ENCODE assay signal across 12 cellular contexts in genomic region chr4:87506974-87507701, GRCh38. TPM values are rescaled to one million over a fixed set of nuclear protein-coding genes. Genes with fewer than 3 reads are reported as not detected.
DNase-seq lines count a peak whose midpoint lies in the region; ATAC-seq and TF ChIP-seq lines count a peak whose summit lies in the region.
"Had no signal": no experiment of that assay in that cellular context is flagged by ENCODE, and none has a peak within 500 bp of the region (broad histone marks: within the 10 kb centered on the region; RNA-seq: fewer than 3 reads in every experiment).

No MANE protein-coding gene starts in this region.

- no peak overlapping the region for H3K4me3 ChIP-seq in astrocyte of the cerebellum (ENCODE audit: low read depth, low read length)
- no peak overlapping the region for H3K4me3 ChIP-seq in skeletal muscle cell (ENCODE audit: low read depth, low read length)

- TF ChIP-seq CTCF in astrocyte of the cerebellum (IDR thresholded peaks at IDR 0.05; ENCODE audit: low read depth, low read length, missing control alignments) = no peak
- TF ChIP-seq CTCF in foreskin keratinocyte (conservative IDR thresholded peaks at IDR 0.05) = no peak

- H3K27me3 ChIP-seq in foreskin keratinocyte = no peaks in the 10 kb centered on the region

- DNase-seq in EL (peak; percentile 85), astrocyte of the cerebellum (ENCODE audit: low read depth) (peak; percentile 81), foreskin keratinocyte (peak; percentile 56 to 83), skeletal muscle cell (ENCODE audit: low read depth) (peak; percentile 52), kidney glomerular epithelial cell (lab: John Stamatoyannopoulos, UW) (no peak)
- DNase-seq: activated CD4-positive, alpha-beta T cell treated with anti-CD3 and anti-CD28 coated beads, Interleukin-2, amount 10 ng/mL, durations not matched to agents 7 days and 5 days; NCI-H446; stimulated activated naive CD4-positive, alpha-beta T cell had no signal

- in situ Hi-C loops in astrocyte of the cerebellum (cut with HindIII; ENCODE audit: low sequenced_read_pairs) = no loop called here

- ATAC-seq in foreskin keratinocyte (no peak), GM18498 (IDR thresholded peaks at IDR 0.05; ENCODE audit: unreplicated experiment) (no peak), HG02970 (IDR thresholded peaks at IDR 0.05; ENCODE audit: low FRiP score, unreplicated experiment) (no peak), GM18867 (IDR thresholded peaks at IDR 0.05; ENCODE audit: unreplicated experiment) (no peak)

- no peak overlapping the region for H3K27ac ChIP-seq in foreskin keratinocyte
- H3K27ac ChIP-seq: KMS-11 had no signal

- no peaks in the 10 kb centered on the region for H3K4me1 ChIP-seq in foreskin keratinocyte

RNA-seq across cellular contexts. Expression of gene SPARCL1, which starts 22.0 kb away (rescaled TPM):
- not detected in 2 replicates for total RNA-seq in foreskin keratinocyte
- polyA plus RNA-seq in foreskin keratinocyte = not detected in 2 replicates
- total RNA-seq: activated CD4-positive, alpha-beta T cell treated with anti-CD3 and anti-CD28 coated beads, Interleukin-2, amount 10 ng/mL, durations not matched to agents 7 days and 5 days had no signal
